37 cellular contexts compared by ENCODE assay signal in genomic region chr5:131204964-131205363, GRCh38.
"Had no signal": no experiment of that assay in that cellular context is flagged by ENCODE, and none has a peak within 500 bp of the region (broad histone marks: within the 10 kb centered on the region; RNA-seq: fewer than 3 reads in every experiment).

No MANE protein-coding gene starts in this region.

- H3K27ac ChIP-seq: ascending aorta, cardiac muscle cell, VCaP had no signal

- H3K27ac Mint-ChIP-seq: activated B cell treated with CpG ODN at 0.5 μM for 24 hours; activated CD4-positive, alpha-beta memory T cell treated with anti-CD3 and anti-CD28 coated beads for 36 hours; activated CD4-positive, alpha-beta T cell treated with anti-CD3 and anti-CD28 coated beads, Interleukin-2, amount 10 ng/mL, durations not matched to agents 24 days and 14 days; activated CD8-positive, alpha-beta T cell treated with anti-CD3 and anti-CD28 coated beads for 36 hours; activated naive CD4-positive, alpha-beta T cell treated with anti-CD3 and anti-CD28 coated beads, Interleukin-2, amount 10 ng/mL, durations not matched to agents 7 days and 5 days; activated naive CD4-positive, alpha-beta T cell treated with anti-CD3 and anti-CD28 coated beads, Interleukin-2, amount 50 U/mL, for 24 hours; activated naive CD8-positive, alpha-beta T cell; activated naive CD8-positive, alpha-beta T cell treated with anti-CD3 and anti-CD28 coated beads, Interleukin-2, amount 10 ng/mL, durations not matched to agents 7 days and 5 days; activated naive CD8-positive, alpha-beta T cell treated with anti-CD3 and anti-CD28 coated beads, Interleukin-2, amount 50 U/mL, for 24 hours; activated T-cell treated with anti-CD3 and anti-CD28 coated beads, Interleukin-2, amount 50 U/mL, for 72 hours; activated T-helper 1 cell treated with anti-CD3 and anti-CD28 coated beads, Interleukin-12 subunit alpha, Interleukin-12 subunit beta, Interleukin-2, Interleukin-4 antibody, amounts not matched to agents 30 ng/mL and 10 ng/mL and 1 ng/mL, durations not matched to agents 14 hours and 24 hours and 36 hours; brain; T-helper 1 cell treated with Interleukin-12 subunit alpha and Interleukin-12 subunit beta and Interleukin-4 antibody, amounts not matched to agents 30 μg/mL and 1 μg/mL, for 36 hours; T-helper 2 cell treated with Interferon-gamma antibody and Interleukin-4, amounts not matched to agents 5 μg/mL and 100 μg/mL, for 36 hours had no signal

- H3K9me3 ChIP-seq: ascending aorta had no signal

- H3K4me1 ChIP-seq: ascending aorta had no signal

- H3K4me3 ChIP-seq: ascending aorta, cardiac muscle cell had no signal

- DNase-seq: activated B cell treated with CpG ODN at 0.5 μM for 24 hours; activated CD4-positive, alpha-beta memory T cell treated with anti-CD3 and anti-CD28 coated beads for 36 hours; activated CD4-positive, alpha-beta T cell treated with anti-CD3 and anti-CD28 coated beads for 4 hours; activated CD4-positive, alpha-beta T cell treated with anti-CD3 and anti-CD28 coated beads, Interleukin-2, amount 10 ng/mL, durations not matched to agents 24 days and 14 days; activated CD4-positive, alpha-beta T cell treated with anti-CD3 and anti-CD28 coated beads, Interleukin-2, amount 50 U/mL, for 1 hour; activated CD4-positive, alpha-beta T cell treated with anti-CD3 and anti-CD28 coated beads, Interleukin-2, amount 50 U/mL, for 4 hours; activated CD4-positive, CD25-positive, alpha-beta regulatory T cell treated with anti-CD3 and anti-CD28 coated beads, Interleukin-2, amount 50 U/mL, for 72 hours; activated CD8-positive, alpha-beta memory T cell treated with anti-CD3 and anti-CD28 coated beads, Interleukin-2, amount 50 U/mL, for 4 hours; activated CD8-positive, alpha-beta T cell treated with anti-CD3 and anti-CD28 coated beads for 36 hours; activated effector memory CD4-positive, alpha-beta T cell treated with anti-CD3 and anti-CD28 coated beads, Interleukin-2, amount 50 U/mL, for 16 hours; activated gamma-delta T cell treated with Interleukin-2 at 50 U/mL for 16 hours; activated naive CD4-positive, alpha-beta T cell; activated naive CD4-positive, alpha-beta T cell treated with anti-CD3 and anti-CD28 coated beads, Interleukin-2, amount 10 ng/mL, durations not matched to agents 7 days and 5 days; activated naive CD8-positive, alpha-beta T cell treated with anti-CD3 and anti-CD28 coated beads, Interleukin-2, amount 10 ng/mL, durations not matched to agents 7 days and 5 days; activated naive CD8-positive, alpha-beta T cell treated with anti-CD3 and anti-CD28 coated beads, Interleukin-2, amount 50 U/mL, for 24 hours; activated T-cell treated with anti-CD3 and anti-CD28 coated beads for 4 hours; activated T-cell treated with anti-CD3 and anti-CD28 coated beads, Interleukin-2, amount 50 U/mL, for 1 hour; activated T-cell treated with anti-CD3 and anti-CD28 coated beads, Interleukin-2, amount 50 U/mL, for 4 hours; activated T-cell treated with anti-CD3 and anti-CD28 coated beads, Interleukin-2, amount 50 U/mL, for 72 hours; amygdala; anterior cingulate cortex; caudate nucleus; SW 1271; T-helper 1 cell; T-helper 2 cell; T-helper 9 cell had no signal

- H3K4me3 Mint-ChIP-seq: activated B cell treated with CpG ODN at 0.5 μM for 24 hours; activated CD4-positive, alpha-beta memory T cell treated with anti-CD3 and anti-CD28 coated beads for 36 hours; activated CD4-positive, alpha-beta T cell treated with anti-CD3 and anti-CD28 coated beads, Interleukin-2, amount 10 ng/mL, durations not matched to agents 24 days and 14 days; activated CD8-positive, alpha-beta T cell treated with anti-CD3 and anti-CD28 coated beads for 36 hours; activated naive CD4-positive, alpha-beta T cell treated with anti-CD3 and anti-CD28 coated beads, Interleukin-2, amount 10 ng/mL, durations not matched to agents 7 days and 5 days; activated naive CD4-positive, alpha-beta T cell treated with anti-CD3 and anti-CD28 coated beads, Interleukin-2, amount 50 U/mL, for 24 hours; activated naive CD8-positive, alpha-beta T cell; activated naive CD8-positive, alpha-beta T cell treated with anti-CD3 and anti-CD28 coated beads, Interleukin-2, amount 10 ng/mL, durations not matched to agents 7 days and 5 days; activated naive CD8-positive, alpha-beta T cell treated with anti-CD3 and anti-CD28 coated beads, Interleukin-2, amount 50 U/mL, for 24 hours; activated T-cell treated with anti-CD3 and anti-CD28 coated beads, Interleukin-2, amount 50 U/mL, for 4 hours; activated T-cell treated with anti-CD3 and anti-CD28 coated beads, Interleukin-2, amount 50 U/mL, for 72 hours; activated T-helper 1 cell treated with anti-CD3 and anti-CD28 coated beads, Interleukin-12 subunit alpha, Interleukin-12 subunit beta, Interleukin-2, Interleukin-4 antibody, amounts not matched to agents 30 ng/mL and 10 ng/mL and 1 ng/mL, durations not matched to agents 14 hours and 24 hours and 36 hours; activated T-helper 17 cell treated with anti-CD3 and anti-CD28 coated beads, Interleukin-2, amount 50 U/mL, for 72 hours; brain; central memory CD8-positive, alpha-beta T cell; T-helper 1 cell treated with Interleukin-12 subunit alpha and Interleukin-12 subunit beta and Interleukin-4 antibody, amounts not matched to agents 30 μg/mL and 1 μg/mL, for 36 hours; T-helper 2 cell treated with Interferon-gamma antibody and Interleukin-4, amounts not matched to agents 5 μg/mL and 100 μg/mL, for 36 hours had no signal

- H3K9me3 Mint-ChIP-seq: activated B cell treated with CpG ODN at 0.5 μM for 24 hours; activated CD4-positive, alpha-beta memory T cell treated with anti-CD3 and anti-CD28 coated beads for 36 hours; activated CD4-positive, alpha-beta T cell treated with anti-CD3 and anti-CD28 coated beads, Interleukin-2, amount 10 ng/mL, durations not matched to agents 24 days and 14 days; activated CD8-positive, alpha-beta T cell treated with anti-CD3 and anti-CD28 coated beads for 36 hours; activated naive CD4-positive, alpha-beta T cell treated with anti-CD3 and anti-CD28 coated beads, Interleukin-2, amount 10 ng/mL, durations not matched to agents 7 days and 5 days; activated naive CD8-positive, alpha-beta T cell treated with anti-CD3 and anti-CD28 coated beads, Interleukin-2, amount 50 U/mL, for 24 hours; activated T-cell treated with anti-CD3 and anti-CD28 coated beads, Interleukin-2, amount 50 U/mL, for 72 hours; activated T-helper 1 cell treated with anti-CD3 and anti-CD28 coated beads, Interleukin-12 subunit alpha, Interleukin-12 subunit beta, Interleukin-2, Interleukin-4 antibody, amounts not matched to agents 30 ng/mL and 10 ng/mL and 1 ng/mL, durations not matched to agents 14 hours and 24 hours and 36 hours; activated T-helper 17 cell treated with anti-CD3 and anti-CD28 coated beads, Interleukin-2, amount 50 U/mL, for 72 hours; brain; central memory CD8-positive, alpha-beta T cell; T-helper 1 cell treated with Interleukin-12 subunit alpha and Interleukin-12 subunit beta and Interleukin-4 antibody, amounts not matched to agents 30 μg/mL and 1 μg/mL, for 36 hours; T-helper 2 cell treated with Interferon-gamma antibody and Interleukin-4, amounts not matched to agents 5 μg/mL and 100 μg/mL, for 36 hours had no signal

- ATAC-seq: activated CD8-positive, alpha-beta T cell treated with anti-CD3 and anti-CD28 coated beads for 36 hours; activated naive CD8-positive, alpha-beta T cell treated with anti-CD3 and anti-CD28 coated beads, Interleukin-2, amount 50 U/mL, for 24 hours; activated T-cell treated with anti-CD3 and anti-CD28 coated beads, Interleukin-2, amount 50 U/mL, for 4 hours; activated T-cell treated with anti-CD3 and anti-CD28 coated beads, Interleukin-2, amount 50 U/mL, for 72 hours; activated T-helper 17 cell treated with anti-CD3 and anti-CD28 coated beads, Interleukin-2, amount 50 U/mL, for 72 hours had no signal

- H3K27me3 ChIP-seq: ascending aorta, cardiac muscle cell had no signal

- H3K27me3 Mint-ChIP-seq: activated B cell treated with CpG ODN at 0.5 μM for 24 hours; activated CD4-positive, alpha-beta memory T cell treated with anti-CD3 and anti-CD28 coated beads for 36 hours; activated CD4-positive, alpha-beta T cell treated with anti-CD3 and anti-CD28 coated beads, Interleukin-2, amount 10 ng/mL, durations not matched to agents 24 days and 14 days; activated CD8-positive, alpha-beta T cell treated with anti-CD3 and anti-CD28 coated beads for 36 hours; activated naive CD4-positive, alpha-beta T cell treated with anti-CD3 and anti-CD28 coated beads, Interleukin-2, amount 10 ng/mL, durations not matched to agents 7 days and 5 days; activated naive CD4-positive, alpha-beta T cell treated with anti-CD3 and anti-CD28 coated beads, Interleukin-2, amount 50 U/mL, for 24 hours; activated naive CD8-positive, alpha-beta T cell; activated naive CD8-positive, alpha-beta T cell treated with anti-CD3 and anti-CD28 coated beads, Interleukin-2, amount 10 ng/mL, durations not matched to agents 7 days and 5 days; activated naive CD8-positive, alpha-beta T cell treated with anti-CD3 and anti-CD28 coated beads, Interleukin-2, amount 50 U/mL, for 24 hours; activated T-helper 17 cell treated with anti-CD3 and anti-CD28 coated beads, Interleukin-2, amount 50 U/mL, for 72 hours; brain; central memory CD8-positive, alpha-beta T cell had no signal
